ENCODE assay signal across 1 cellular context in the genomic region with DNA sequence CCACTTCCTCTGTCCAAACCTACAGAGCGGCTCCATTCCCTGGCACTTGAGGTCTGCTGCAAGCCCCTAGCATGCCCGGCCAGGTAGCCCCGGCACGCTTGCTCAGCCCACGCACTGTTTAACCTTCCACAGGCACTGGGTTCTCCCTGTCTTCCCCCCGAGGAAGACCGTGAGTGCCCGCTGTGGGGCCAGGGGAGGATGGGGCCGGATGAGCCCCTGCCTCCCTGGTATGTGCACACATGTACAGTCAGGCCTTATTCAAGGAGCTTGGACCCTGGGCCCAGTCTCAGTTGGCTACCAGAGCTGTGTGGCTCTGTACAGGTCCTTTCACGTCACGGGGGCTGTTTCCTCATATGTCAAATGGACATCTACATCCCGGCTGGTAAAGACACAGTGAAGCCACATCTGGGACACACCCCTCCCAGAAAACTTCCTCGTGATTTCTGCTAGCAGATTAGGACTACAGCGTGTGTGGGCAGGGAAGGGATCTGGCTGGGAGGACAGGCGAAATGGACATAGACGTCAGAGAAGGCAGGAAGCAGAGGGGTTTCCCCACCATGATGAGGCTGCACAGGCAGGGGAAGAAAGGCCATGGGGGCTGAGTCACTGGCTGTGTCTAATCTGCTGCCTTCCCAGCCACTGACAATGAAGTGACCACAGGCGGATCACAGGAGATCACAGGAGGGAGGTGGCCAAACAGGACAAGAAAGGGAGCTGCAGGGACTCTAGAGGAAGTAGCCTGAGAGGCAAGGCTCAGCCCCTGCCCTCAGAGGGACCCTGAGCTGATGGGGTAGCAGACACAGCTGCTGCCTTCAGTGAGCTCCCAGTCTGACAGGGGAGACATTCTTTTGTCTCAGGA.
TF ChIP-seq lines count a peak whose summit lies in the region.

No MANE protein-coding gene starts in this region.

TF ChIP-seq in K562, 482 proteins besides CTCF, POLR2A, EP300 and RAD21 (continued from another document and continues in another):
- TF ChIP-seq, protein P1, sequence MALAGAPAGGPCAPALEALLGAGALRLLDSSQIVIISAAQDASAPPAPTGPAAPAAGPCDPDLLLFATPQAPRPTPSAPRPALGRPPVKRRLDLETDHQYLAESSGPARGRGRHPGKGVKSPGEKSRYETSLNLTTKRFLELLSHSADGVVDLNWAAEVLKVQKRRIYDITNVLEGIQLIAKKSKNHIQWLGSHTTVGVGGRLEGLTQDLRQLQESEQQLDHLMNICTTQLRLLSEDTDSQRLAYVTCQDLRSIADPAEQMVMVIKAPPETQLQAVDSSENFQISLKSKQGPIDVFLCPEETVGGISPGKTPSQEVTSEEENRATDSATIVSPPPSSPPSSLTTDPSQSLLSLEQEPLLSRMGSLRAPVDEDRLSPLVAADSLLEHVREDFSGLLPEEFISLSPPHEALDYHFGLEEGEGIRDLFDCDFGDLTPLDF (CRISPR knock-in tag; IDR thresholded peaks at IDR 0.05) = 0 out of 2 replicates have a peak, but pooled peaks have one; percentile 33
- TF ChIP-seq DIDO1 (tag; IDR thresholded peaks at IDR 0.05; ENCODE audit: low read depth) (no peak), SMAD3 (CRISPR knock-in tag; conservative IDR thresholded peaks at IDR 0.05) (0 out of 2 replicates have a peak, but pooled peaks have one; percentile 16), CCAR2 (IDR thresholded peaks at IDR 0.05; ENCODE audit: low read depth, low read length) (no peak), ETS1 (conservative IDR thresholded peaks at IDR 0.05; ENCODE audit: control insufficient read depth, low read depth, low read length) (0 out of 2 replicates have a peak, but pooled peaks have one; percentile 72), TBP (optimal IDR thresholded peaks at IDR 0.05; ENCODE audit: low read depth, low read length) (no peak), ZNF449 (CRISPR knock-in tag; IDR thresholded peaks at IDR 0.05) (no peak; the same call in 1 of the 2 replicates), SMARCB1 (IDR thresholded peaks at IDR 0.05; ENCODE audit: insufficient read length, low read depth) (peak; percentile 85), PTRF (tag; IDR thresholded peaks at IDR 0.05) (no peak), ZNF766 (CRISPR knock-in tag; conservative IDR thresholded peaks at IDR 0.05) (peak; percentile 89; the same call in 1 of the 2 replicates), ZC3H11A (IDR thresholded peaks at IDR 0.05; ENCODE audit: low read depth, low read length) (no peak), MITF (IDR thresholded peaks at IDR 0.05) (peak; percentile 90), ZNF512 (tag; IDR thresholded peaks at IDR 0.05) (no peak), ZNF41 (CRISPR knock-in tag; conservative IDR thresholded peaks at IDR 0.05) (no peak), FOXJ2 (tag; IDR thresholded peaks at IDR 0.05) (no peak; the same call in 1 of the 2 replicates), SRSF3 (IDR thresholded peaks at IDR 0.05; ENCODE audit: insufficient read depth, low read length) (no peak), EZH2 (IDR thresholded peaks at IDR 0.05; ENCODE audit: borderline replicate concordance, low read depth, low read length) (no peak), ZSCAN29 (IDR thresholded peaks at IDR 0.05) (no peak), ZFP36 (IDR thresholded peaks at IDR 0.05; ENCODE audit: low read depth, low read length, partially characterized antibody) (peak; percentile 91), MYBL2 (IDR thresholded peaks at IDR 0.05; ENCODE audit: low read depth) (no peak), MYBL2 (CRISPR knock-in tag; IDR thresholded peaks at IDR 0.05; ENCODE audit: borderline replicate concordance) (no peak), NCOA6 (IDR thresholded peaks at IDR 0.05) (no peak), RUNX1 (IDR thresholded peaks at IDR 0.05; ENCODE audit: low read depth) (no peak), SMARCE1 (IDR thresholded peaks at IDR 0.05) (peak; percentile 96), ZNF232 (CRISPR knock-in tag; IDR thresholded peaks at IDR 0.05) (no peak), NCOA2 (IDR thresholded peaks at IDR 0.05; ENCODE audit: partially characterized antibody in 2 of 2) (no peak), MAFK (IDR thresholded peaks at IDR 0.05; ENCODE audit: low read length) (peak; percentile 65), MEF2A (IDR thresholded peaks at IDR 0.05; ENCODE audit: control insufficient read depth, low read depth, low read length) (no peak), TAF7 (tag; IDR thresholded peaks at IDR 0.05) (peak; percentile 35; the same call in 1 of the 2 replicates), ZNF431 (CRISPR knock-in tag; IDR thresholded peaks at IDR 0.05) (no peak), SUPT5H (IDR thresholded peaks at IDR 0.05) (no peak), ZNF507 (tag; conservative IDR thresholded peaks at IDR 0.05) (no peak), CBX2 (IDR thresholded peaks at IDR 0.05; ENCODE audit: insufficient read depth, low read length, poor library complexity, severe bottlenecking) (no peak), ZNF384 (IDR thresholded peaks at IDR 0.05; ENCODE audit: low read depth, low read length) (no peak), PCBP1 (IDR thresholded peaks at IDR 0.05; ENCODE audit: low read depth, low read length, poor library complexity, severe bottlenecking) (no peak), ATF1 (CRISPR knock-in tag; IDR thresholded peaks at IDR 0.05) (no peak; the same call in 1 of the 2 replicates), ATF1 (tag; IDR thresholded peaks at IDR 0.05) (peak; percentile 96), NR3C1 (CRISPR knock-in tag; IDR thresholded peaks at IDR 0.05) (no peak), ZNF3 (CRISPR knock-in tag; IDR thresholded peaks at IDR 0.05) (no peak), SREBF1 (IDR thresholded peaks at IDR 0.05; ENCODE audit: borderline replicate concordance, low read depth, low read length) (0 out of 2 replicates have a peak, but pooled peaks have one; percentile 16)
- TF ChIP-seq, protein P2, sequence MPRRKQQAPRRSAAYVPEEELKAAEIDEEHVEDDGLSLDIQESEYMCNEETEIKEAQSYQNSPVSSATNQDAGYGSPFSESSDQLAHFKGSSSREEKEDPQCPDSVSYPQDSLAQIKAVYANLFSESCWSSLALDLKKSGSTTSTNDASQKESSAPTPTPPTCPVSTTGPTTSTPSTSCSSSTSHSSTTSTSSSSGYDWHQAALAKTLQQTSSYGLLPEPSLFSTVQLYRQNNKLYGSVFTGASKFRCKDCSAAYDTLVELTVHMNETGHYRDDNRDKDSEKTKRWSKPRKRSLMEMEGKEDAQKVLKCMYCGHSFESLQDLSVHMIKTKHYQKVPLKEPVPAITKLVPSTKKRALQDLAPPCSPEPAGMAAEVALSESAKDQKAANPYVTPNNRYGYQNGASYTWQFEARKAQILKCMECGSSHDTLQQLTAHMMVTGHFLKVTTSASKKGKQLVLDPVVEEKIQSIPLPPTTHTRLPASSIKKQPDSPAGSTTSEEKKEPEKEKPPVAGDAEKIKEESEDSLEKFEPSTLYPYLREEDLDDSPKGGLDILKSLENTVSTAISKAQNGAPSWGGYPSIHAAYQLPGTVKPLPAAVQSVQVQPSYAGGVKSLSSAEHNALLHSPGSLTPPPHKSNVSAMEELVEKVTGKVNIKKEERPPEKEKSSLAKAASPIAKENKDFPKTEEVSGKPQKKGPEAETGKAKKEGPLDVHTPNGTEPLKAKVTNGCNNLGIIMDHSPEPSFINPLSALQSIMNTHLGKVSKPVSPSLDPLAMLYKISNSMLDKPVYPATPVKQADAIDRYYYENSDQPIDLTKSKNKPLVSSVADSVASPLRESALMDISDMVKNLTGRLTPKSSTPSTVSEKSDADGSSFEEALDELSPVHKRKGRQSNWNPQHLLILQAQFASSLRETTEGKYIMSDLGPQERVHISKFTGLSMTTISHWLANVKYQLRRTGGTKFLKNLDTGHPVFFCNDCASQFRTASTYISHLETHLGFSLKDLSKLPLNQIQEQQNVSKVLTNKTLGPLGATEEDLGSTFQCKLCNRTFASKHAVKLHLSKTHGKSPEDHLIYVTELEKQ (CRISPR knock-in tag; IDR thresholded peaks at IDR 0.05) = no peak
- TF ChIP-seq, protein P3, sequence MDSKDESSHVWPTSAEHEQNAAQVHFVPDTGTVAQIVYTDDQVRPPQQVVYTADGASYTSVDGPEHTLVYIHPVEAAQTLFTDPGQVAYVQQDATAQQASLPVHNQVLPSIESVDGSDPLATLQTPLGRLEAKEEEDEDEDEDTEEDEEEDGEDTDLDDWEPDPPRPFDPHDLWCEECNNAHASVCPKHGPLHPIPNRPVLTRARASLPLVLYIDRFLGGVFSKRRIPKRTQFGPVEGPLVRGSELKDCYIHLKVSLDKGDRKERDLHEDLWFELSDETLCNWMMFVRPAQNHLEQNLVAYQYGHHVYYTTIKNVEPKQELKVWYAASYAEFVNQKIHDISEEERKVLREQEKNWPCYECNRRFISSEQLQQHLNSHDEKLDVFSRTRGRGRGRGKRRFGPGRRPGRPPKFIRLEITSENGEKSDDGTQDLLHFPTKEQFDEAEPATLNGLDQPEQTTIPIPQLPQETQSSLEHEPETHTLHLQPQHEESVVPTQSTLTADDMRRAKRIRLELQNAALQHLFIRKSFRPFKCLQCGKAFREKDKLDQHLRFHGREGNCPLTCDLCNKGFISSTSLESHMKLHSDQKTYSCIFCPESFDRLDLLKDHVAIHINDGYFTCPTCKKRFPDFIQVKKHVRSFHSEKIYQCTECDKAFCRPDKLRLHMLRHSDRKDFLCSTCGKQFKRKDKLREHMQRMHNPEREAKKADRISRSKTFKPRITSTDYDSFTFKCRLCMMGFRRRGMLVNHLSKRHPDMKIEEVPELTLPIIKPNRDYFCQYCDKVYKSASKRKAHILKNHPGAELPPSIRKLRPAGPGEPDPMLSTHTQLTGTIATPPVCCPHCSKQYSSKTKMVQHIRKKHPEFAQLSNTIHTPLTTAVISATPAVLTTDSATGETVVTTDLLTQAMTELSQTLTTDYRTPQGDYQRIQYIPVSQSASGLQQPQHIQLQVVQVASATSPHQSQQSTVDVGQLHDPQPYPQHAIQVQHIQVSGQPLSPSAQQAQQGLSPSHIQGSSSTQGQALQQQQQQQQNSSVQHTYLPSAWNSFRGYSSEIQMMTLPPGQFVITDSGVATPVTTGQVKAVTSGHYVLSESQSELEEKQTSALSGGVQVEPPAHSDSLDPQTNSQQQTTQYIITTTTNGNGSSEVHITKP (IDR thresholded peaks at IDR 0.05; ENCODE audit: partially characterized antibody) = peak; percentile 71
